8 cellular contexts compared by ENCODE assay signal in genomic region chr2:14634885-14635871, GRCh38. TPM values are rescaled to one million over a fixed set of nuclear protein-coding genes. Genes with fewer than 3 reads are reported as not detected.
DNase-seq lines count a peak whose midpoint lies in the region; ATAC-seq and TF ChIP-seq lines count a peak whose summit lies in the region.

No MANE protein-coding gene starts in this region.

- H3K27me3 Mint-ChIP-seq in endothelial cell (ENCODE audit: unreplicated experiment) = peaks cover 5% of the 10 kb centered on the region

- no peak for TF ChIP-seq EP300 in transverse colon (IDR thresholded peaks at IDR 0.05; ENCODE audit: low read depth)

- peak overlapping the region; percentile 93 for H3K4me3 Mint-ChIP-seq in endothelial cell (ENCODE audit: unreplicated experiment)
- H3K4me3 Mint-ChIP-seq in stimulated activated effector memory CD8-positive, alpha-beta T cell treated with anti-CD3 and anti-CD28 coated beads, Interleukin-12 subunit alpha, Interleukin-12 subunit beta, amount 100 ng/mL, for 72 hours = no peak overlapping the region

- H3K4me1 ChIP-seq in HAP-1 (peaks cover 6% of the 10 kb centered on the region), transverse colon (peaks cover 0 to 36% (median 12%) of the 10 kb centered on the region in 4 donors)

- no peaks in the 10 kb centered on the region for H3K36me3 ChIP-seq in HAP-1 (replicated peaks)
- H3K36me3 ChIP-seq in transverse colon = no peaks in the 10 kb centered on the region

- TF ChIP-seq CTCF in 22Rv1 (IDR thresholded peaks at IDR 0.05) = peak; percentile 18; the same call in 1 of the 2 replicates
- no peak for TF ChIP-seq CTCF in endothelial cell (IDR thresholded peaks at IDR 0.05; ENCODE audit: unreplicated experiment)
- no peak for TF ChIP-seq CTCF in transverse colon (IDR thresholded peaks at IDR 0.05)

- H3K36me3 Mint-ChIP-seq in endothelial cell (ENCODE audit: low read depth, unreplicated experiment) = no peaks in the 10 kb centered on the region
- no peaks in the 10 kb centered on the region for H3K36me3 Mint-ChIP-seq in stimulated activated effector memory CD8-positive, alpha-beta T cell treated with anti-CD3 and anti-CD28 coated beads, Interleukin-12 subunit alpha, Interleukin-12 subunit beta, amount 100 ng/mL, for 72 hours

- H3K27ac ChIP-seq in 22Rv1 (peak overlapping the region; percentile 84), transverse colon (peak overlapping the region; percentile 82 to 90 (median 88))

- H3K27me3 ChIP-seq in HAP-1 (ENCODE audit: low read depth) = peaks cover 3% of the 10 kb centered on the region; the same call in 1 of the 2 replicates
- peaks cover 6% of the 10 kb centered on the region for H3K27me3 ChIP-seq in transverse colon

- intact Hi-C loops in transverse colon (cut with DNase I; ENCODE audit: low total_unique reads) = no loop called here

- DNase-seq in HAP-1 (ENCODE audit: low spot score in 2 of 2) (peak; percentile 32 to 89), NCI-H82 treated with DMSO at 0.1 percent for 48 hours (lab: John Stamatoyannopoulos, UW; ENCODE audit: unreplicated experiment) (peak; percentile 60), endothelial cell (ENCODE audit: low spot score) (peak; percentile 76), medulla oblongata (ENCODE audit: extremely low spot score) (peak; percentile 76), transverse colon (peak; percentile 83), GOT3 (lab: John Stamatoyannopoulos, UW) (no peak)
- no peak for DNase-seq in stimulated activated effector memory CD8-positive, alpha-beta T cell treated with anti-CD3 and anti-CD28 coated beads, Interleukin-12 subunit alpha, Interleukin-12 subunit beta, amount 100 ng/mL, for 72 hours (ENCODE audit: low spot score in 2 of 2)

- H3K9me3 ChIP-seq in HAP-1 (no peaks in the 10 kb centered on the region), transverse colon (no peaks in the 10 kb centered on the region)

- 7% methylated on average over 60 of the region's 68 CpGs; no CpG with 5 or more reads in 1 of the 2 donors for WGBS in transverse colon (ENCODE audit: low coverage in 1 of 2), 2 donors

- peak overlapping the region; percentile 41 for H3K4me3 ChIP-seq in HAP-1
- H3K4me3 ChIP-seq in transverse colon = peak overlapping the region; percentile 44 to 67 (median 56)

- ATAC-seq in stimulated activated effector memory CD8-positive, alpha-beta T cell treated with anti-CD3 and anti-CD28 coated beads, Interleukin-12 subunit alpha, Interleukin-12 subunit beta, amount 100 ng/mL, for 72 hours = no peak

- H3K27ac Mint-ChIP-seq in endothelial cell (ENCODE audit: unreplicated experiment) = no peak overlapping the region
- no peak overlapping the region for H3K27ac Mint-ChIP-seq in stimulated activated effector memory CD8-positive, alpha-beta T cell treated with anti-CD3 and anti-CD28 coated beads, Interleukin-12 subunit alpha, Interleukin-12 subunit beta, amount 100 ng/mL, for 72 hours

- H3K4me1 Mint-ChIP-seq in endothelial cell (ENCODE audit: unreplicated experiment) = peaks cover 22% of the 10 kb centered on the region
- no peaks in the 10 kb centered on the region for H3K4me1 Mint-ChIP-seq in stimulated activated effector memory CD8-positive, alpha-beta T cell treated with anti-CD3 and anti-CD28 coated beads, Interleukin-12 subunit alpha, Interleukin-12 subunit beta, amount 100 ng/mL, for 72 hours

- in situ Hi-C loops in HAP-1 (cut with MboI; ENCODE audit: low sequenced_read_pairs) = no loop called here
- in situ Hi-C loops in transverse colon (cut with MboI; ENCODE audit: low pct_ligation_motif_present in 1 of 4, low pct_unique_long_range_greater_than_20kb in 1 of 4, low sequenced_read_pairs in 3 of 4) = no loop called here

- no peaks in the 10 kb centered on the region for H3K9me3 Mint-ChIP-seq in endothelial cell (ENCODE audit: unreplicated experiment)
- peaks cover 5% of the 10 kb centered on the region for H3K9me3 Mint-ChIP-seq in stimulated activated effector memory CD8-positive, alpha-beta T cell treated with anti-CD3 and anti-CD28 coated beads, Interleukin-12 subunit alpha, Interleukin-12 subunit beta, amount 100 ng/mL, for 72 hours

- TF ChIP-seq POLR2A in transverse colon (IDR thresholded peaks at IDR 0.05) = no peak

RNA-seq across cellular contexts. Expression of gene LRATD1, which starts 2.7 kb away (rescaled TPM):
- total RNA-seq in endothelial cell (ENCODE audit: unreplicated experiment) (37.6 TPM), transverse colon (100 to 1,000 TPM in 3 of 4 donors, 10 to 100 TPM in 1; 87.6 to 151 (median 118) TPM)

Comparison
In these comparisons a context has a peak if more than half of its experiments do, and no peak if none do; other contexts are left out.
1. DNase-seq: peak in HAP-1 (2 of 2), NCI-H82 treated with DMSO at 0.1 percent for 48 hours (single experiment), endothelial cell (single experiment), medulla oblongata (single experiment) and transverse colon (single experiment); none in GOT3 (single experiment) and stimulated activated effector memory CD8-positive, alpha-beta T cell treated with anti-CD3 and anti-CD28 coated beads, Interleukin-12 subunit alpha, Interleukin-12 subunit beta, amount 100 ng/mL, for 72 hours (0 of 2).